In genomic region chr12:19746471-19746870, GRCh38 we compare ENCODE assay signal across 23 cellular contexts.
"Had no signal": no experiment of that assay in that cellular context is flagged by ENCODE, and none has a peak within 500 bp of the region (broad histone marks: within the 10 kb centered on the region; RNA-seq: fewer than 3 reads in every experiment).

No MANE protein-coding gene starts in this region.

- H3K36me3 Mint-ChIP-seq: T-cell had no signal

- H3K27ac Mint-ChIP-seq: T-cell had no signal

- DNase-seq: Karpas-422, KG1, MM.1S, NCI-H1092 treated with DMSO at 0.1 percent for 48 hours, NCI-H1436, NCI-H187, NCI-H2029, NCI-H2081 treated with DMSO at 0.1 percent for 48 hours, NCI-H2171, NCI-H226, NCI-H446, NCI-H510A, NCI-H524 treated with DMSO at 0.1 percent for 48 hours, NCI-H69, NCI-H774, Right ventricle myocardium superior, RPMI8226, SIG-M5, SW 1271, T-cell had no signal

- FAIRE-seq: RCC 7860 had no signal

- H3K36me3 ChIP-seq: SJSA1 had no signal

- H3K4me3 Mint-ChIP-seq: T-cell had no signal

- H3K27me3 ChIP-seq: SJSA1 had no signal

- H3K27ac ChIP-seq: SJSA1, SK-N-MC had no signal

- ATAC-seq: T-cell had no signal

- H3K27me3 Mint-ChIP-seq: T-cell had no signal

- H3K4me3 ChIP-seq: SJSA1, SK-N-MC had no signal
